In the genomic region with DNA sequence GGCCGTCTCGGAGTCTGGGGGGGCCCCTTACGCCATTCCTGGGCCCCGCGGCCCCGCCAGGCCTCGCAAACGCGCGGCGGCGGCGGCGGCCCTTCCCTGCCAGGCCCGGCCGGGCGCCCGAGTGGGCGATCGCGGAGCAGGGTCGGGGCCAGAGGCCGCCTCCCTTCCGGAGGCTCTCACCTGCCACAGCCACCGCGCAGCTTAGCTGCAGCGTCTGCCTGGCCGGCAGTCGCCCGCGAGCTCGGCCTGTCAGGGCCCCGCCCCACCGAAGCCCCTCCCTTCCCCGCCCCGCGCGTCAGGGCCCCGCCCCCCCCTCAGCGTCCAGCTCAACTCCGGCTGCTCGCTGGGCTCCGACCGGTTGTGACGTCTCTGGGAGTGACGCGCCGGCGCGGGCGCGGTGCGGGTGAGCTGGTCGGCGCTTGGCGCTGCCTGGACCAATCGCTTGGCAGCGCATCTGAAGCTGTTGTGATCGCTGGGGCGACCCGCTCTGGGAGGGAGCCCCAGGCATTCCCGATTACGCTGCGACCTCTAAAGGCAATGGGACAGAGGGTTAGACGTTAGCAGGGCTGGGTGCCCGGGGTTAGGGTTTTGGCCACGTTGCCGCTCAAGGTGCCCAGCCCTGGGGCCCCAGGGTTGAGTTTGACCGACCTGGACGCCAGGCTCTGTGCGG, we compare ENCODE assay signal across 8 cellular contexts. TPM values are rescaled to one million over a fixed set of nuclear protein-coding genes. Genes with fewer than 3 reads are reported as not detected.
DNase-seq lines count a peak whose midpoint lies in the region; ATAC-seq and TF ChIP-seq lines count a peak whose summit lies in the region.

A gene with protein sequence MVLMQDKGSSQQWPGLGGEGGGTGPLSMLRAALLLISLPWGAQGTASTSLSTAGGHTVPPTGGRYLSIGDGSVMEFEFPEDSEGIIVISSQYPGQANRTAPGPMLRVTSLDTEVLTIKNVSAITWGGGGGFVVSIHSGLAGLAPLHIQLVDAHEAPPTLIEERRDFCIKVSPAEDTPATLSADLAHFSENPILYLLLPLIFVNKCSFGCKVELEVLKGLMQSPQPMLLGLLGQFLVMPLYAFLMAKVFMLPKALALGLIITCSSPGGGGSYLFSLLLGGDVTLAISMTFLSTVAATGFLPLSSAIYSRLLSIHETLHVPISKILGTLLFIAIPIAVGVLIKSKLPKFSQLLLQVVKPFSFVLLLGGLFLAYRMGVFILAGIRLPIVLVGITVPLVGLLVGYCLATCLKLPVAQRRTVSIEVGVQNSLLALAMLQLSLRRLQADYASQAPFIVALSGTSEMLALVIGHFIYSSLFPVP (minus strand): TSS at position 216 of the 670 bp plus-strand sequence. CDS start 1,689 bp downstream, outside the sequence.

- H3K27ac Mint-ChIP-seq in activated CD4-positive, alpha-beta T cell treated with anti-CD3 and anti-CD28 coated beads, Interleukin-2, amount 10 ng/mL, durations not matched to agents 7 days and 5 days = peak within 1 kb of the TSS; percentile 96

- peaks cover 1% of the 10 kb centered on the region for H3K36me3 Mint-ChIP-seq in activated CD4-positive, alpha-beta T cell treated with anti-CD3 and anti-CD28 coated beads, Interleukin-2, amount 10 ng/mL, durations not matched to agents 7 days and 5 days (ENCODE audit: low read depth)

- CTCF ChIA-PET in activated CD4-positive, alpha-beta T cell treated with anti-CD3 and anti-CD28 coated beads, Interleukin-2, amount 10 ng/mL, durations not matched to agents 7 days and 5 days (lab: Charles Lee) = interaction anchor here (1.4 to 1.9 kb wide), 3 partner anchors 10 to 542 kb away, joined by 3 to 5 read pairs (median 4); no protein-coding TSS in a partner anchor

- POLR2A ChIA-PET in activated CD4-positive, alpha-beta T cell treated with anti-CD3 and anti-CD28 coated beads, Interleukin-2, amount 10 ng/mL, durations not matched to agents 7 days and 5 days (lab: Charles Lee) = interaction anchor here (0.7 to 1.0 kb wide), 3 partner anchors 9 to 92 kb away, joined by 3 to 4 read pairs (median 3); a partner anchor contains a TSS

- H3K4me1 Mint-ChIP-seq in activated CD4-positive, alpha-beta T cell treated with anti-CD3 and anti-CD28 coated beads, Interleukin-2, amount 10 ng/mL, durations not matched to agents 7 days and 5 days = peaks cover 32% of the 10 kb centered on the region

- peak within 1 kb of the TSS; percentile 72 for H3K4me3 ChIP-seq in coronary artery

- peak within 1 kb of the TSS; percentile 85 for H3K4me3 Mint-ChIP-seq in activated CD4-positive, alpha-beta T cell treated with anti-CD3 and anti-CD28 coated beads, Interleukin-2, amount 10 ng/mL, durations not matched to agents 7 days and 5 days

- TF ChIP-seq CTCF in coronary artery (IDR thresholded peaks at IDR 0.05) = no peak

- ATAC-seq in GM19372 (IDR thresholded peaks at IDR 0.05; ENCODE audit: low read depth, unreplicated experiment) = peak; percentile 77
- ATAC-seq in HG03521 (IDR thresholded peaks at IDR 0.05; ENCODE audit: unreplicated experiment) = peak; percentile 77

- H3K27ac ChIP-seq in coronary artery = peak within 1 kb of the TSS; percentile 87 to 88
- H3K27ac ChIP-seq in layer of hippocampus (ENCODE audit: low read depth, low read length) = peak within 1 kb of the TSS; percentile 93

- DNase-seq in C1 segment of cervical spinal cord (lab: John Stamatoyannopoulos, UW) (peak; percentile 21 to 93 (median 84)), NCI-H69 (lab: John Stamatoyannopoulos, UW) (peak; percentile 95), coronary artery (ENCODE audit: low spot score) (peak; percentile 96)
- peak; percentile 90 for DNase-seq in activated CD4-positive, alpha-beta T cell treated with anti-CD3 and anti-CD28 coated beads, Interleukin-2, amount 10 ng/mL, durations not matched to agents 7 days and 5 days
- DNase-seq in stimulated activated CD4-positive, alpha-beta T cell treated with anti-CD3 and anti-CD28 coated beads, Interleukin-1b, Interleukin-23, amount 100 ng/mL, for 24 hours (ENCODE audit: low read depth in 4 of 4, low spot score in 1 of 4) = peak; percentile 61 to 83 (median 69)

- H3K27me3 ChIP-seq in layer of hippocampus (ENCODE audit: control insufficient read depth, insufficient read depth, low read length) = no peaks in the 10 kb centered on the region

- no peaks in the 10 kb centered on the region for H3K9me3 Mint-ChIP-seq in activated CD4-positive, alpha-beta T cell treated with anti-CD3 and anti-CD28 coated beads, Interleukin-2, amount 10 ng/mL, durations not matched to agents 7 days and 5 days

- no peaks in the 10 kb centered on the region for H3K27me3 Mint-ChIP-seq in activated CD4-positive, alpha-beta T cell treated with anti-CD3 and anti-CD28 coated beads, Interleukin-2, amount 10 ng/mL, durations not matched to agents 7 days and 5 days

RNA-seq across cellular contexts. Expression of the gene that starts here (rescaled TPM):
- 10 to 100 TPM; 21.7 to 26.0 TPM for total RNA-seq in activated CD4-positive, alpha-beta T cell treated with anti-CD3 and anti-CD28 coated beads, Interleukin-2, amount 10 ng/mL, durations not matched to agents 7 days and 5 days

Comparison
In these comparisons a context has a peak if more than half of its experiments do, and no peak if none do; other contexts are left out.
1. Peak in every context shown above with its lines: DNase-seq, ATAC-seq, H3K4me3 ChIP-seq and H3K27ac ChIP-seq.